ENCODE assay signal across 1 cellular context in the genomic region with DNA sequence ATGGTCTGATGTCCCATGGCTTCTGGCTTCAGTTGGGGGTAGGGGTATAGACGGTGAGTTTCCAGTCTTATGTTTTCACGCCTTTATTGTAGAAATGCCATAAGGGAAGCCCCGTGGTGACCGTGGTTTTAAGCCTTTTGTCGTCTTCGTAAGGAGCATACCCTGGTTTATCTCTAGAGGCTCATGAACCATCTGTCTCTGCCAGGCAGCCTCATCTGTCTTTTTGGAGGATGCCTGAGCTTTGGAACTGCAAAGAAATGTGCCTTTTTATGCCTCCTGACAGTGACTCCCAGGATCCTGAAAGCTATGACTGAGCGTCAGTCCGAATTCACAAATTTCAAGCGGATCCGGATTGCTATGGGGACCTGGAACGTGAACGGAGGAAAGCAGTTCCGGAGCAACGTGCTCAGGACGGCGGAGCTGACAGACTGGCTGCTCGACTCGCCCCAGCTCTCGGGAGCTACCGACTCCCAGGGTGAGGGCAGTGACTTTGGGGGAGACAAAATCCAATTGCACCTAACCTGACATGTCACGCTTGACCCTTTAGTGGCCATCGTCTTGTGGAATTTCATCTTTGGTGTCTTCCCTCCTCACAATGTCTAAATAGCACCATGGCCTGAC.
TF ChIP-seq lines count a peak whose summit lies in the region.

No MANE protein-coding gene starts in this region.

TF ChIP-seq in K562, 482 proteins besides CTCF, POLR2A, EP300 and RAD21 (continued from another document):
- TF ChIP-seq ARID3A (IDR thresholded peaks at IDR 0.05; ENCODE audit: borderline replicate concordance, low read depth, low read length) (no peak), HDGF (IDR thresholded peaks at IDR 0.05) (no peak), NFE2L1 (tag; IDR thresholded peaks at IDR 0.05; ENCODE audit: borderline replicate concordance, low read depth) (no peak)
